In genomic region chr16:4309833-4310266, GRCh38 we compare ENCODE assay signal across 8 cellular contexts. TPM values are rescaled to one million over a fixed set of nuclear protein-coding genes. Genes with fewer than 3 reads are reported as not detected.
A peak's percentile ranks its signal among the peaks of the same experiment; 100 is the strongest.
DNase-seq lines count a peak whose midpoint lies in the region; ATAC-seq and TF ChIP-seq lines count a peak whose summit lies in the region.

No MANE protein-coding gene starts in this region.

- H3K9me3 ChIP-seq in A673 (ENCODE audit: low read depth, low read length, poor library complexity, severe bottlenecking) = no peaks in the 10 kb centered on the region

- H3K4me1 Mint-ChIP-seq in GM23338 = peaks cover 36% of the 10 kb centered on the region
- peaks cover 36% of the 10 kb centered on the region for H3K4me1 Mint-ChIP-seq in activated naive CD8-positive, alpha-beta T cell (ENCODE audit: low read depth)

- H3F3A ChIP-seq in GM23338 (replicated peaks; ENCODE audit: low read depth) = peaks cover 44% of the 10 kb centered on the region

- H3K4me3 ChIP-seq in A673 (ENCODE audit: low read depth, low read length, poor library complexity, severe bottlenecking) = no peak overlapping the region
- H3K4me3 ChIP-seq in GM23338 = no peak overlapping the region

- no peaks in the 10 kb centered on the region for H3K9me2 ChIP-seq in GM23338 (ENCODE audit: insufficient read depth)

- H3K4me2 ChIP-seq in GM23338 = peak overlapping the region; percentile 60

- peaks cover 20% of the 10 kb centered on the region for H3K79me2 ChIP-seq in GM23338 (replicated peaks; ENCODE audit: insufficient read depth)

- no peaks in the 10 kb centered on the region for H4K20me1 ChIP-seq in GM23338 (replicated peaks; ENCODE audit: insufficient read depth)

- CTCF ChIA-PET in A673 (lab: Charles Lee) = no interaction called here

- H2AFZ ChIP-seq in GM23338 = peak overlapping the region; percentile 97

- ATAC-seq in GM23338 (peak; percentile 48), left cardiac atrium (peak in 1 of 2 donors; percentile 0), sciatic nerve (peak; percentile 62), HG02678 (IDR thresholded peaks at IDR 0.05; ENCODE audit: unreplicated experiment) (no peak), GM19023 (IDR thresholded peaks at IDR 0.05; ENCODE audit: unreplicated experiment) (no peak)

- peak; percentile 48 for DNase-seq in A673 (ENCODE audit: low spot score)
- peak; percentile 95 for DNase-seq in GM23338 (ENCODE audit: low spot score)
- peak; percentile 70 for DNase-seq in RPMI7951 (ENCODE audit: low read depth)
- peak; percentile 63 for DNase-seq in left cardiac atrium
- DNase-seq in sciatic nerve (ENCODE audit: low spot score) = no peak

- H3K36me3 Mint-ChIP-seq in GM23338 (ENCODE audit: low read depth) = peaks cover 7% of the 10 kb centered on the region; the same call in 1 of the 3 replicates
- peaks cover 2% of the 10 kb centered on the region for H3K36me3 Mint-ChIP-seq in activated naive CD8-positive, alpha-beta T cell

- POLR2A ChIA-PET in A673 (lab: Charles Lee; ENCODE audit: low non-redundant PET) = no interaction called here

- H3K27ac ChIP-seq in A673 (ENCODE audit: low read depth, low read length, poor library complexity, severe bottlenecking) (no peak overlapping the region), GM23338 (ENCODE audit: low read depth) (peak overlapping the region; percentile 82)

- TF ChIP-seq CTCF in A673 (conservative IDR thresholded peaks at IDR 0.05; ENCODE audit: low read depth, low read length) (peak; percentile 58), GM23338 (conservative IDR thresholded peaks at IDR 0.05; ENCODE audit: low read depth in 2 of 2) (peak; percentile 79 to 90)

- no peak overlapping the region for H3K4me3 Mint-ChIP-seq in GM23338
- no peak overlapping the region for H3K4me3 Mint-ChIP-seq in activated naive CD8-positive, alpha-beta T cell

- H3K36me3 ChIP-seq in A673 (ENCODE audit: insufficient read depth, low read length, poor library complexity, severe bottlenecking) = no peaks in the 10 kb centered on the region
- H3K36me3 ChIP-seq in GM23338 (ENCODE audit: insufficient read depth) = no peaks in the 10 kb centered on the region

- intact Hi-C loops in A673 (cut with micrococcal nuclease; ENCODE audit: unreplicated experiment) (no loop called here), left cardiac atrium (cut with DNase I) (no loop called here), sciatic nerve (cut with DNase I) (loop anchor here (5.0 kb wide), 1 partner anchor 517 kb away; no protein-coding TSS in a partner anchor)

- H3K27ac Mint-ChIP-seq in GM23338 = no peak overlapping the region
- peak overlapping the region; percentile 54 for H3K27ac Mint-ChIP-seq in activated naive CD8-positive, alpha-beta T cell

- H3K27me3 ChIP-seq in A673 (replicated peaks; ENCODE audit: insufficient read depth, low read depth, low read length, poor library complexity) (no peaks in the 10 kb centered on the region), GM23338 (ENCODE audit: insufficient read depth) (peaks cover 17% of the 10 kb centered on the region)

- H3K27me3 Mint-ChIP-seq in GM23338 (ENCODE audit: insufficient read depth, low read depth, poor library complexity) = peaks cover 44% of the 10 kb centered on the region
- H3K27me3 Mint-ChIP-seq in activated naive CD8-positive, alpha-beta T cell = peaks cover 7% of the 10 kb centered on the region

- no TSS peak for BruUV-seq in A673 (replicated peaks; lab: Mats Ljungman, UMichigan)

- H3K9me3 Mint-ChIP-seq in GM23338 = peaks cover 3% of the 10 kb centered on the region; the same call in 2 of the 3 replicates
- no peaks in the 10 kb centered on the region for H3K9me3 Mint-ChIP-seq in activated naive CD8-positive, alpha-beta T cell (ENCODE audit: low read depth)

- H3K4me1 ChIP-seq in A673 (ENCODE audit: insufficient read depth, low read length, poor library complexity, severe bottlenecking) (peaks cover 8% of the 10 kb centered on the region), GM23338 (ENCODE audit: insufficient read depth) (peaks cover 20% of the 10 kb centered on the region; the same call in 1 of the 2 replicates)

TF ChIP-seq in GM23338, 12 proteins besides CTCF, POLR2A, EP300 and RAD21 (continues in another document):
- TF ChIP-seq REST (IDR thresholded peaks at IDR 0.05; ENCODE audit: unreplicated experiment) = no peak

RNA-seq across cellular contexts. Expression of gene GLIS2, which starts 6.0 kb away (rescaled TPM):
- 10.6 and 15.4 TPM in 2 replicates for total RNA-seq in A673 (2021)
- 9.0 and 10.2 TPM in 2 replicates for total RNA-seq in GM23338 (2014; rRNA removed; shearing (Covaris generic))
- polyA plus RNA-seq in GM23338 (2016; fragmentation: Nextera tagmentation; extraction: Ambion mirVana) = 8.2 and 8.8 TPM in 2 replicates
- 0.24 and 0.49 TPM in 2 replicates for total RNA-seq in RPMI7951 (2014; rRNA removed; shearing (Covaris generic))
- 10 to 100 TPM; 23.9 to 29.2 TPM for total RNA-seq in left cardiac atrium
- total RNA-seq in sciatic nerve = 39.4 TPM

RNA-seq across cellular contexts. Expression of gene TFAP4, which starts 37.0 kb away (rescaled TPM):
- total RNA-seq in A673 (2021) (41.5 and 42.4 TPM in 2 replicates), left cardiac atrium (1 to 10 TPM; 3.7 to 4.2 TPM), sciatic nerve (12.7 TPM)
- 19.3 and 20.7 TPM in 2 replicates for total RNA-seq in GM23338 (2014; rRNA removed; shearing (Covaris generic))
- 8.6 and 9.6 TPM in 2 replicates for polyA plus RNA-seq in GM23338 (2016; fragmentation: Nextera tagmentation; extraction: Ambion mirVana)
- total RNA-seq in RPMI7951 (2014; rRNA removed; shearing (Covaris generic)) = 5.9 and 6.6 TPM in 2 replicates

RNA-seq across cellular contexts. Expression of gene PAM16, which starts 41.3 kb away (rescaled TPM):
- total RNA-seq in A673 (2021) = 89.7 and 90.3 TPM in 2 replicates
- 84.1 and 113 TPM in 2 replicates for total RNA-seq in GM23338 (2014; rRNA removed; shearing (Covaris generic))
- polyA plus RNA-seq in GM23338 (2016; fragmentation: Nextera tagmentation; extraction: Ambion mirVana) = 283 and 331 TPM in 2 replicates
- total RNA-seq in RPMI7951 (2014; rRNA removed; shearing (Covaris generic)) = 25.8 and 46.3 TPM in 2 replicates
- total RNA-seq in left cardiac atrium = 10 to 100 TPM; 51.0 to 64.3 TPM
- total RNA-seq in sciatic nerve = 37.8 TPM

Comparison
In these comparisons a context has a peak if more than half of its experiments do, and no peak if none do; other contexts are left out.
1. ATAC-seq: peak in GM23338 (single experiment) and sciatic nerve (single experiment); none in HG02678 (single experiment) and GM19023 (single experiment).